ENCODE assay signal across 17 cellular contexts in genomic region chr1:7681401-7681800, GRCh38.
DNase-seq lines count a peak whose midpoint lies in the region; ATAC-seq and TF ChIP-seq lines count a peak whose summit lies in the region.
"Had no signal": no experiment of that assay in that cellular context is flagged by ENCODE, and none has a peak within 500 bp of the region (broad histone marks: within the 10 kb centered on the region; RNA-seq: fewer than 3 reads in every experiment).

No MANE protein-coding gene starts in this region.

- ATAC-seq in HG03045 (IDR thresholded peaks at IDR 0.05; ENCODE audit: unreplicated experiment) (no peak), GM19397 (IDR thresholded peaks at IDR 0.05; ENCODE audit: unreplicated experiment) (no peak)
- ATAC-seq: Right ventricle myocardium inferior had no signal

- no peaks in the 10 kb centered on the region for H3K36me3 Mint-ChIP-seq in CD8-positive, alpha-beta memory T cell
- H3K36me3 Mint-ChIP-seq in nephron progenitor cell (ENCODE audit: low read depth) = no peaks in the 10 kb centered on the region

- H3K9me3 ChIP-seq in BLaER1 = no peaks in the 10 kb centered on the region
- no peaks in the 10 kb centered on the region for H3K9me3 ChIP-seq in CD8-positive, alpha-beta memory T cell (ENCODE audit: low read length)
- H3K9me3 ChIP-seq: pancreas, spleen had no signal

- H3K9ac ChIP-seq in BLaER1 = peak overlapping the region; percentile 89; the same call in 1 of the 2 replicates

- H3K27me3 Mint-ChIP-seq in CD8-positive, alpha-beta memory T cell = peaks cover 6% of the 10 kb centered on the region in 2 donors
- H3K27me3 Mint-ChIP-seq in nephron progenitor cell (ENCODE audit: low read depth, poor library complexity) = peaks cover 14% of the 10 kb centered on the region
- H3K27me3 Mint-ChIP-seq: activated CD4-positive, alpha-beta T cell treated with anti-CD3 and anti-CD28 coated beads for 36 hours; activated T-cell treated with anti-CD3 and anti-CD28 coated beads, Interleukin-2, amount 50 U/mL, for 24 hours had no signal

- no peaks in the 10 kb centered on the region for H3K4me1 Mint-ChIP-seq in CD8-positive, alpha-beta memory T cell
- no peaks in the 10 kb centered on the region for H3K4me1 Mint-ChIP-seq in nephron progenitor cell
- H3K4me1 Mint-ChIP-seq: activated CD4-positive, alpha-beta T cell treated with anti-CD3 and anti-CD28 coated beads for 36 hours had no signal

- no peaks in the 10 kb centered on the region for H4K20me1 ChIP-seq in BLaER1

- H3K4me3 Mint-ChIP-seq in CD8-positive, alpha-beta memory T cell = peak overlapping the region in 6 of 7 donors; percentile 52 to 92 (median 81)
- H3K4me3 Mint-ChIP-seq in nephron progenitor cell = peak overlapping the region; percentile 52

- H3K4me3 ChIP-seq in BLaER1 = no peak overlapping the region
- no peak overlapping the region for H3K4me3 ChIP-seq in CD8-positive, alpha-beta memory T cell (ENCODE audit: low read length)

- H3K36me3 ChIP-seq in BLaER1 = no peaks in the 10 kb centered on the region
- no peaks in the 10 kb centered on the region for H3K36me3 ChIP-seq in CD8-positive, alpha-beta memory T cell (ENCODE audit: insufficient read depth, low read length)
- H3K36me3 ChIP-seq: pancreas, spleen had no signal

- POLR2A ChIA-PET in CD8-positive, alpha-beta memory T cell (lab: Charles Lee) = interaction anchor here (1.3 kb wide), 1 partner anchor 23 kb away, joined by 8 read pairs; no protein-coding TSS in a partner anchor

- H3K9me3 Mint-ChIP-seq in CD8-positive, alpha-beta memory T cell = no peaks in the 10 kb centered on the region
- no peaks in the 10 kb centered on the region for H3K9me3 Mint-ChIP-seq in nephron progenitor cell
- H3K9me3 Mint-ChIP-seq: activated T-cell treated with anti-CD3 and anti-CD28 coated beads, Interleukin-2, amount 50 U/mL, for 24 hours; T-helper 2 cell treated with Interferon-gamma antibody and Interleukin-4, amounts not matched to agents 5 μg/mL and 100 μg/mL, for 36 hours had no signal

- peaks cover 68% of the 10 kb centered on the region for H3K4me1 ChIP-seq in BLaER1
- no peaks in the 10 kb centered on the region for H3K4me1 ChIP-seq in CD8-positive, alpha-beta memory T cell (ENCODE audit: insufficient read depth, low read length)
- H3K4me1 ChIP-seq: pancreas had no signal

- H3K27ac ChIP-seq in BLaER1 (peak overlapping the region; percentile 93), angular gyrus (ENCODE audit: low read depth, low read length) (peak overlapping the region; percentile 98)
- no peak overlapping the region for H3K27ac ChIP-seq in CD8-positive, alpha-beta memory T cell (ENCODE audit: low read depth, low read length)
- H3K27ac ChIP-seq: pancreas had no signal

- no peak overlapping the region for H3K27ac Mint-ChIP-seq in CD8-positive, alpha-beta memory T cell
- no peak overlapping the region for H3K27ac Mint-ChIP-seq in nephron progenitor cell
- H3K27ac Mint-ChIP-seq: activated CD4-positive, alpha-beta T cell treated with anti-CD3 and anti-CD28 coated beads for 36 hours; activated T-cell treated with anti-CD3 and anti-CD28 coated beads, Interleukin-2, amount 50 U/mL, for 24 hours; T-helper 2 cell treated with Interferon-gamma antibody and Interleukin-4, amounts not matched to agents 5 μg/mL and 100 μg/mL, for 36 hours had no signal

- DNase-seq in CD8-positive, alpha-beta memory T cell = peak in 1 of 5 donors; percentile 16
- no peak for DNase-seq in nephron progenitor cell
- DNase-seq in NCI-H187 (lab: John Stamatoyannopoulos, UW) = no peak
- DNase-seq: activated CD4-positive, alpha-beta T cell treated with anti-CD3 and anti-CD28 coated beads for 36 hours; activated T-cell treated with anti-CD3 and anti-CD28 coated beads, Interleukin-2, amount 50 U/mL, for 24 hours; GF-D8; NCI-H2029 treated with DMSO at 0.1 percent for 48 hours; NK-92 treated with Interleukin-12 subunit alpha and Interleukin-12 subunit beta, amount 100 ng/mL, for 24 hours; pancreas; spleen; stimulated activated naive CD4-positive, alpha-beta T cell treated with Interleukin-2 at 50 U/mL for 16 hours had no signal

- no peaks in the 10 kb centered on the region for H3K27me3 ChIP-seq in BLaER1
- peaks cover 5% of the 10 kb centered on the region for H3K27me3 ChIP-seq in CD8-positive, alpha-beta memory T cell (ENCODE audit: insufficient read depth, low read length, poor library complexity, severe bottlenecking)
- H3K27me3 ChIP-seq: pancreas had no signal

- TF ChIP-seq CTCF in nephron progenitor cell (IDR thresholded peaks at IDR 0.05) = no peak

- H3K4me2 ChIP-seq in BLaER1 = peak overlapping the region; percentile 96

- CTCF ChIA-PET in CD8-positive, alpha-beta memory T cell (lab: Charles Lee) = interaction anchor here (0.7 to 6.3 kb wide), 2 partner anchors 13 to 16 kb away, joined by 3 to 52 read pairs; no protein-coding TSS in a partner anchor
